Comparison of ENCODE assay signal across 11 cellular contexts in genomic region chr17:50308666-50309065, GRCh38. TPM values are rescaled to one million over a fixed set of nuclear protein-coding genes. Genes with fewer than 3 reads are reported as not detected.
"Had no signal": no experiment of that assay in that cellular context is flagged by ENCODE, and none has a peak within 500 bp of the region (broad histone marks: within the 10 kb centered on the region; RNA-seq: fewer than 3 reads in every experiment).

No MANE protein-coding gene starts in this region.

- H3K36me3 ChIP-seq: cardiac muscle cell had no signal

- H3K27ac ChIP-seq: cardiac muscle cell, hepatocyte had no signal

- H2AFZ ChIP-seq: hepatocyte had no signal

- H3K4me3 Mint-ChIP-seq: activated CD4-positive, alpha-beta T cell treated with anti-CD3 and anti-CD28 coated beads, Interleukin-2, amount 10 ng/mL, durations not matched to agents 7 days and 5 days; nephron had no signal

- H3K79me2 ChIP-seq: hepatocyte had no signal

- DNase-seq: activated CD4-positive, alpha-beta T cell treated with anti-CD3 and anti-CD28 coated beads, Interleukin-2, amount 10 ng/mL, durations not matched to agents 7 days and 5 days; activated naive CD4-positive, alpha-beta T cell treated with anti-CD3 and anti-CD28 coated beads, Interleukin-2, amount 50 U/mL, for 16 hours; aorta; kidney; left ventricle myocardium superior; mesendoderm; stimulated activated CD4-positive, alpha-beta T cell treated with anti-CD3 and anti-CD28 coated beads, Interleukin-2, amount 100 ng/mL, for 48 hours; T1000 had no signal

- H3K9me3 Mint-ChIP-seq: activated CD4-positive, alpha-beta T cell treated with anti-CD3 and anti-CD28 coated beads, Interleukin-2, amount 10 ng/mL, durations not matched to agents 7 days and 5 days; nephron had no signal

- H3K4me2 ChIP-seq: hepatocyte had no signal

- ATAC-seq: left ventricle myocardium superior had no signal

- H3K27ac Mint-ChIP-seq: activated CD4-positive, alpha-beta T cell treated with anti-CD3 and anti-CD28 coated beads, Interleukin-2, amount 10 ng/mL, durations not matched to agents 7 days and 5 days; nephron had no signal

- H3K27me3 ChIP-seq: cardiac muscle cell, hepatocyte had no signal

- H3K4me3 ChIP-seq: cardiac muscle cell, hepatocyte had no signal

RNA-seq across cellular contexts. Expression of gene TMEM92, which starts 34.4 kb away (rescaled TPM):
- total RNA-seq: activated CD4-positive, alpha-beta T cell treated with anti-CD3 and anti-CD28 coated beads, Interleukin-2, amount 10 ng/mL, durations not matched to agents 7 days and 5 days; left ventricle myocardium superior had no signal
